ENCODE assay signal across 18 cellular contexts in the genomic region with DNA sequence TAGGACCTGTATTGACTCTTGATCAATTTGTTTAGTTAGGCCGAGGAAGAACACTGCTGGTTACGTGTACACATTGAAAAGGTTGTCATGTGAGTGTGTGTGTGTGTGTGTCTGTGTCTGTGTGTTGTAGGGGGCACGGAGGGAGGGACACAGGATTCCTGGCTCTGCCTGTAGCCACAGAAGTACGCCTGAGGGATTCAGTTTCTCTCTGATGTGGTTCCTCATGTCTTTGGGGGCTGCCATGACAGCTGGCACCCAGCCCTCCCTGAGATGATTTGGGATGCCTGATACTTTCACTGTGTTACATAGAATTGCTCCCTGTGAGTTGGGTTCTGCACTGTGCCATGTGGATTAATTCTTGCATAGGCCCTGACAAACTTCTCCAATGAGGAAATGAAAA.
DNase-seq lines count a peak whose midpoint lies in the region; ATAC-seq and TF ChIP-seq lines count a peak whose summit lies in the region.
"Had no signal": no experiment of that assay in that cellular context is flagged by ENCODE, and none has a peak within 500 bp of the region (broad histone marks: within the 10 kb centered on the region; RNA-seq: fewer than 3 reads in every experiment).

No MANE protein-coding gene starts in this region.

- H3K4me2 ChIP-seq in DND-41 (ENCODE audit: insufficient read depth, low read length) (no peak overlapping the region), neural cell (ENCODE audit: low read length) (no peak overlapping the region)
- H3K4me2 ChIP-seq: A549; BLaER1 treated with 17β-estradiol and CSF1 and Interleukin-3, amounts not matched to agents 10 nM and 100 nM had no signal

- H3K27me3 ChIP-seq in DND-41 (ENCODE audit: insufficient read depth, low read length, poor library complexity) (no peaks in the 10 kb centered on the region), SJCRH30 (no peaks in the 10 kb centered on the region), neural cell (ENCODE audit: insufficient read depth, low read depth, low read length) (no peaks in the 10 kb centered on the region)
- H3K27me3 ChIP-seq: BLaER1 treated with 17β-estradiol and CSF1 and Interleukin-3, amounts not matched to agents 10 nM and 100 nM had no signal

- H3K4me3 ChIP-seq in DND-41 (ENCODE audit: low read depth in 1 of 2, low read length in 2 of 2) = no peak overlapping the region
- no peak overlapping the region for H3K4me3 ChIP-seq in SJCRH30
- peak overlapping the region; percentile 13 for H3K4me3 ChIP-seq in neural cell (ENCODE audit: low read length)
- H3K4me3 ChIP-seq: A549; BLaER1 treated with 17β-estradiol and CSF1 and Interleukin-3, amounts not matched to agents 10 nM and 100 nM; GM12878 had no signal

- no peak overlapping the region for H3K9ac ChIP-seq in DND-41 (ENCODE audit: low read depth, low read length)
- no peak overlapping the region for H3K9ac ChIP-seq in neural cell (ENCODE audit: low read length)
- H3K9ac ChIP-seq: BLaER1 treated with 17β-estradiol and CSF1 and Interleukin-3, amounts not matched to agents 10 nM and 100 nM had no signal

- H3K27ac ChIP-seq in DND-41 (ENCODE audit: low read length) (no peak overlapping the region), SJCRH30 (no peak overlapping the region), neural cell (ENCODE audit: low read length) (no peak overlapping the region)
- H3K27ac ChIP-seq: 22Rv1; A549; BLaER1 treated with 17β-estradiol and CSF1 and Interleukin-3, amounts not matched to agents 10 nM and 100 nM; C4-2B had no signal

- DNase-seq in DND-41 (peak; percentile 4), SJCRH30 (peak; percentile 56 to 71), dedifferentiated amniotic fluid mesenchymal stem cell (ENCODE audit: extremely low spot score) (no peak), NCI-H2029 (lab: John Stamatoyannopoulos, UW) (no peak)
- DNase-seq: AML-193; Caco-2; Calu3; CD4-positive, alpha-beta T cell; CD8-positive, alpha-beta T cell; EL; GDM1 had no signal

- no peaks in the 10 kb centered on the region for H3F3A ChIP-seq in neural cell (ENCODE audit: insufficient read depth, low read length, poor library complexity, severe bottlenecking)

- no peak overlapping the region for H2AFZ ChIP-seq in DND-41 (ENCODE audit: low read depth, low read length)
- H2AFZ ChIP-seq in neural cell (ENCODE audit: low read depth, low read length) = no peak overlapping the region

- H3K79me2 ChIP-seq in DND-41 (ENCODE audit: insufficient read depth, low read length) = no peaks in the 10 kb centered on the region
- H3K79me2 ChIP-seq in neural cell (replicated peaks; ENCODE audit: insufficient read depth, low read length) = no peaks in the 10 kb centered on the region

- H3K4me1 ChIP-seq in DND-41 (ENCODE audit: insufficient read depth, low read length) = no peaks in the 10 kb centered on the region
- H3K4me1 ChIP-seq in SJCRH30 = no peaks in the 10 kb centered on the region
- H3K4me1 ChIP-seq: A549, Caco-2 had no signal

- no peak for TF ChIP-seq RAD21 in neural cell (conservative IDR thresholded peaks at IDR 0.05)

- H3K9me3 ChIP-seq in DND-41 (ENCODE audit: insufficient read depth, low read length, severe bottlenecking) = no peaks in the 10 kb centered on the region
- no peaks in the 10 kb centered on the region for H3K9me3 ChIP-seq in SJCRH30 (replicated peaks)
- no peaks in the 10 kb centered on the region for H3K9me3 ChIP-seq in neural cell (ENCODE audit: low read length)
- H3K9me3 ChIP-seq: A549; BLaER1 treated with 17β-estradiol and CSF1 and Interleukin-3, amounts not matched to agents 10 nM and 100 nM; Caco-2 had no signal

- no peak for TF ChIP-seq EP300 in neural cell (conservative IDR thresholded peaks at IDR 0.05; ENCODE audit: poor library complexity, severe bottlenecking)

- H3K9me2 ChIP-seq in neural cell (ENCODE audit: insufficient read depth, low read length) = no peaks in the 10 kb centered on the region

- no peak for TF ChIP-seq CTCF in DND-41 (IDR thresholded peaks at IDR 0.05; ENCODE audit: borderline replicate concordance, extremely low read depth, low read length, poor library complexity, severe bottlenecking)
- TF ChIP-seq CTCF in neural cell (IDR thresholded peaks at IDR 0.05; ENCODE audit: poor library complexity, severe bottlenecking) = no peak

- ATAC-seq in DND-41 (ENCODE audit: insufficient read depth, low read depth) (no peak), HG02571 (IDR thresholded peaks at IDR 0.05; ENCODE audit: unreplicated experiment) (no peak)
- ATAC-seq: A549; CD8-positive, alpha-beta T cell; GM12878 had no signal

- H4K20me1 ChIP-seq in DND-41 (ENCODE audit: insufficient read depth, low read length) (no peaks in the 10 kb centered on the region), neural cell (ENCODE audit: insufficient read depth) (no peaks in the 10 kb centered on the region)
- H4K20me1 ChIP-seq: BLaER1 treated with 17β-estradiol and CSF1 and Interleukin-3, amounts not matched to agents 10 nM and 100 nM had no signal

- no peaks in the 10 kb centered on the region for H3K36me3 ChIP-seq in DND-41 (ENCODE audit: insufficient read depth, low read length)
- H3K36me3 ChIP-seq in SJCRH30 = no peaks in the 10 kb centered on the region
- no peaks in the 10 kb centered on the region for H3K36me3 ChIP-seq in neural cell (ENCODE audit: insufficient read depth, low read length)
- H3K36me3 ChIP-seq: BLaER1 treated with 17β-estradiol and CSF1 and Interleukin-3, amounts not matched to agents 10 nM and 100 nM had no signal

TF ChIP-seq in neural cell, 6 proteins besides CTCF, POLR2A, EP300 and RAD21:
- TF ChIP-seq, protein P1, sequence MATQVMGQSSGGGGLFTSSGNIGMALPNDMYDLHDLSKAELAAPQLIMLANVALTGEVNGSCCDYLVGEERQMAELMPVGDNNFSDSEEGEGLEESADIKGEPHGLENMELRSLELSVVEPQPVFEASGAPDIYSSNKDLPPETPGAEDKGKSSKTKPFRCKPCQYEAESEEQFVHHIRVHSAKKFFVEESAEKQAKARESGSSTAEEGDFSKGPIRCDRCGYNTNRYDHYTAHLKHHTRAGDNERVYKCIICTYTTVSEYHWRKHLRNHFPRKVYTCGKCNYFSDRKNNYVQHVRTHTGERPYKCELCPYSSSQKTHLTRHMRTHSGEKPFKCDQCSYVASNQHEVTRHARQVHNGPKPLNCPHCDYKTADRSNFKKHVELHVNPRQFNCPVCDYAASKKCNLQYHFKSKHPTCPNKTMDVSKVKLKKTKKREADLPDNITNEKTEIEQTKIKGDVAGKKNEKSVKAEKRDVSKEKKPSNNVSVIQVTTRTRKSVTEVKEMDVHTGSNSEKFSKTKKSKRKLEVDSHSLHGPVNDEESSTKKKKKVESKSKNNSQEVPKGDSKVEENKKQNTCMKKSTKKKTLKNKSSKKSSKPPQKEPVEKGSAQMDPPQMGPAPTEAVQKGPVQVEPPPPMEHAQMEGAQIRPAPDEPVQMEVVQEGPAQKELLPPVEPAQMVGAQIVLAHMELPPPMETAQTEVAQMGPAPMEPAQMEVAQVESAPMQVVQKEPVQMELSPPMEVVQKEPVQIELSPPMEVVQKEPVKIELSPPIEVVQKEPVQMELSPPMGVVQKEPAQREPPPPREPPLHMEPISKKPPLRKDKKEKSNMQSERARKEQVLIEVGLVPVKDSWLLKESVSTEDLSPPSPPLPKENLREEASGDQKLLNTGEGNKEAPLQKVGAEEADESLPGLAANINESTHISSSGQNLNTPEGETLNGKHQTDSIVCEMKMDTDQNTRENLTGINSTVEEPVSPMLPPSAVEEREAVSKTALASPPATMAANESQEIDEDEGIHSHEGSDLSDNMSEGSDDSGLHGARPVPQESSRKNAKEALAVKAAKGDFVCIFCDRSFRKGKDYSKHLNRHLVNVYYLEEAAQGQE (IDR thresholded peaks at IDR 0.05; ENCODE audit: borderline replicate concordance) = no peak
- TF ChIP-seq SMC3 (conservative IDR thresholded peaks at IDR 0.05; ENCODE audit: poor library complexity) (no peak), POLR2AphosphoS5 (IDR thresholded peaks at IDR 0.05) (no peak), EZH2 (IDR thresholded peaks at IDR 0.05; ENCODE audit: borderline replicate concordance, insufficient read depth, low read length, poor library complexity, severe bottlenecking) (no peak), MXI1 (conservative IDR thresholded peaks at IDR 0.05; ENCODE audit: poor library complexity, severe bottlenecking) (no peak), TAF1 (IDR thresholded peaks at IDR 0.05; ENCODE audit: low read depth) (no peak)

Comparison
In these comparisons a context has a peak if more than half of its experiments do, and no peak if none do; other contexts are left out.
1. DNase-seq: peak in DND-41 (single experiment) and SJCRH30 (2 of 2); none in dedifferentiated amniotic fluid mesenchymal stem cell (single experiment) and NCI-H2029 (single experiment).